Comparison of ENCODE assay signal across 10 cellular contexts in genomic region chr5:127934791-127935256, GRCh38.
A peak's percentile ranks its signal among the peaks of the same experiment; 100 is the strongest.
DNase-seq lines count a peak whose midpoint lies in the region; ATAC-seq and TF ChIP-seq lines count a peak whose summit lies in the region.
"Had no signal": no experiment of that assay in that cellular context is flagged by ENCODE, and none has a peak within 500 bp of the region (broad histone marks: within the 10 kb centered on the region; RNA-seq: fewer than 3 reads in every experiment).

No MANE protein-coding gene starts in this region.

- H2AFZ ChIP-seq in IMR-90 (replicated peaks; ENCODE audit: low read length, poor library complexity) = no peak overlapping the region

- H2BK5ac ChIP-seq in IMR-90 (ENCODE audit: low read depth, low read length, poor library complexity, severe bottlenecking) = no peak overlapping the region

- H3K9me1 ChIP-seq in IMR-90 (ENCODE audit: insufficient read depth, low read length) = no peaks in the 10 kb centered on the region

- H3K27ac ChIP-seq in IMR-90 (ENCODE audit: insufficient read depth, low read length) = no peak overlapping the region
- H3K27ac ChIP-seq in RWPE1 = no peak overlapping the region
- H3K27ac ChIP-seq in caudate nucleus (ENCODE audit: low read depth, low read length) = no peak overlapping the region
- H3K27ac ChIP-seq: BLaER1 treated with 17β-estradiol and CSF1 and Interleukin-3, amounts not matched to agents 10 nM and 100 nM had no signal

- H4K91ac ChIP-seq in IMR-90 (ENCODE audit: insufficient read depth, low read depth, low read length) = no peak overlapping the region

- H3K56ac ChIP-seq in IMR-90 (ENCODE audit: extremely low read depth, insufficient read depth, low read length) = no peak overlapping the region

- no peak for TF ChIP-seq POLR2A in IMR-90 (IDR thresholded peaks at IDR 0.05; ENCODE audit: low read depth, low read length)

- H2AK5ac ChIP-seq in IMR-90 (ENCODE audit: low read depth, low read length) = no peak overlapping the region

- H3K79me1 ChIP-seq in IMR-90 (ENCODE audit: low read depth in 1 of 2, low read length in 2 of 2) = no peaks in the 10 kb centered on the region

- no peak overlapping the region for H4K8ac ChIP-seq in IMR-90 (ENCODE audit: low read depth in 2 of 2, low read length in 2 of 2)

- H3K4me2 ChIP-seq in IMR-90 (ENCODE audit: low read depth, low read length) = no peak overlapping the region
- H3K4me2 ChIP-seq: BLaER1 treated with 17β-estradiol and CSF1 and Interleukin-3, amounts not matched to agents 10 nM and 100 nM had no signal

- no peak for TF ChIP-seq RAD21 in IMR-90 (IDR thresholded peaks at IDR 0.05; ENCODE audit: low read length)

- H3K23ac ChIP-seq in IMR-90 (ENCODE audit: low read depth, low read length) = no peak overlapping the region

- no peaks in the 10 kb centered on the region for H3K27me3 ChIP-seq in IMR-90 (ENCODE audit: control insufficient read depth, insufficient read depth, low read length)
- H3K27me3 ChIP-seq: BLaER1 treated with 17β-estradiol and CSF1 and Interleukin-3, amounts not matched to agents 10 nM and 100 nM had no signal

- intact Hi-C loops in IMR-90 (cut with micrococcal nuclease) = no loop called here

- no peak overlapping the region for H2AK9ac ChIP-seq in IMR-90 (replicated peaks; ENCODE audit: low read depth, low read length, poor library complexity)

- no peak overlapping the region for H3K4ac ChIP-seq in IMR-90 (ENCODE audit: low read depth, low read length)

- no peaks in the 10 kb centered on the region for H3K36me3 ChIP-seq in IMR-90 (ENCODE audit: control insufficient read depth, insufficient read depth, low read length)
- H3K36me3 ChIP-seq: BLaER1 treated with 17β-estradiol and CSF1 and Interleukin-3, amounts not matched to agents 10 nM and 100 nM had no signal

- in situ Hi-C loops in ACHN (cut with HindIII; ENCODE audit: low pct_ligation_motif_present, low pct_unique_long_range_greater_than_20kb, low sequenced_read_pairs) = no loop called here
- in situ Hi-C loops in IMR-90 (cut with MboI; ENCODE audit: low sequenced_read_pairs) = no loop called here

- no TSS peak for BruUV-seq in IMR-90 (replicated peaks; lab: Mats Ljungman, UMichigan)

- H2BK15ac ChIP-seq in IMR-90 (ENCODE audit: low read depth, low read length) = no peak overlapping the region

- H3K4me1 ChIP-seq in IMR-90 (ENCODE audit: control insufficient read depth, insufficient read depth, low read length) = peaks cover 2% of the 10 kb centered on the region; the same call in 1 of the 2 replicates
- H3K4me1 ChIP-seq: BLaER1 treated with 17β-estradiol and CSF1 and Interleukin-3, amounts not matched to agents 10 nM and 100 nM had no signal

- dilution Hi-C loops in IMR-90 (cut with HindIII; ENCODE audit: low sequenced_read_pairs, unreplicated experiment) = no loop called here

- no peaks in the 10 kb centered on the region for H4K20me1 ChIP-seq in IMR-90 (ENCODE audit: insufficient read depth, low read length)
- H4K20me1 ChIP-seq: BLaER1 treated with 17β-estradiol and CSF1 and Interleukin-3, amounts not matched to agents 10 nM and 100 nM had no signal

- no peak overlapping the region for H3K14ac ChIP-seq in IMR-90 (replicated peaks; ENCODE audit: low read depth, low read length)

- CTCF ChIA-PET in IMR-90 (lab: Yijun Ruan, JAX) = interaction anchor here (1.0 kb wide), 1 partner anchor 15 kb away, joined by 3 read pairs; no protein-coding TSS in a partner anchor
- CTCF ChIA-PET in RWPE1 (lab: Yijun Ruan, JAX) = no interaction called here

- no peak overlapping the region for H2BK120ac ChIP-seq in IMR-90 (ENCODE audit: low read depth, low read length)

- H3K9ac ChIP-seq in IMR-90 (ENCODE audit: low read depth, low read length) = no peak overlapping the region
- H3K9ac ChIP-seq: BLaER1 treated with 17β-estradiol and CSF1 and Interleukin-3, amounts not matched to agents 10 nM and 100 nM had no signal

- TF ChIP-seq CTCF in IMR-90 (conservative IDR thresholded peaks at IDR 0.05; ENCODE audit: low read depth, low read length) = peak; percentile 9; the same call in 1 of the 2 replicates
- no peak for TF ChIP-seq CTCF in RWPE1 (conservative IDR thresholded peaks at IDR 0.05; ENCODE audit: low read depth)

- ATAC-seq in IMR-90 (ENCODE audit: low read depth) = peak; percentile 79
- ATAC-seq in HG02678 (IDR thresholded peaks at IDR 0.05; ENCODE audit: unreplicated experiment) = no peak

- H4K5ac ChIP-seq in IMR-90 (ENCODE audit: low read depth, low read length) = no peak overlapping the region

- no peak overlapping the region for H2BK20ac ChIP-seq in IMR-90 (ENCODE audit: low read depth, low read length)

- DNase-seq in ACHN (peak; percentile 72), IMR-90 (peak; percentile 63), RWPE1 (ENCODE audit: low spot score) (peak; percentile 93), iPS DF 4.7 (ENCODE audit: extremely low read depth, low spot score) (peak; percentile 68), caudate nucleus (lab: John Stamatoyannopoulos, UW) (no peak), anterior cingulate cortex (lab: John Stamatoyannopoulos, UW) (no peak)
- DNase-seq in NK-92 treated with Interleukin-12 subunit alpha and Interleukin-12 subunit beta, amount 100 ng/mL, for 24 hours (lab: John Stamatoyannopoulos, UW) = no peak
- DNase-seq: activated naive CD4-positive, alpha-beta T cell treated with anti-CD3 and anti-CD28 coated beads, Interleukin-2, amount 10 ng/mL, durations not matched to agents 7 days and 5 days had no signal

- H3K4me3 ChIP-seq in IMR-90 (ENCODE audit: insufficient read depth, low read depth, low read length) = no peak overlapping the region
- H3K4me3 ChIP-seq: BLaER1 treated with 17β-estradiol and CSF1 and Interleukin-3, amounts not matched to agents 10 nM and 100 nM had no signal

- no peaks in the 10 kb centered on the region for H3K9me3 ChIP-seq in IMR-90 (ENCODE audit: control insufficient read depth, insufficient read depth, low read length)
- H3K9me3 ChIP-seq: BLaER1 treated with 17β-estradiol and CSF1 and Interleukin-3, amounts not matched to agents 10 nM and 100 nM had no signal

- POLR2A ChIA-PET in IMR-90 (lab: Charles Lee; ENCODE audit: unreplicated experiment) = no interaction called here
- POLR2A ChIA-PET in RWPE1 (lab: Yijun Ruan, JAX; ENCODE audit: low non-redundant PET) = no interaction called here

- H3K18ac ChIP-seq in IMR-90 (ENCODE audit: low read depth, low read length) = no peak overlapping the region

- no CpG with 5 or more reads among the region's 1 CpG for WGBS in IMR-90 (ENCODE audit: extremely low coverage in 2 of 2, insufficient read length in 1 of 2), 2 experiments

TF ChIP-seq in IMR-90, 13 proteins besides CTCF, POLR2A, EP300 and RAD21:
- TF ChIP-seq, protein P1, sequence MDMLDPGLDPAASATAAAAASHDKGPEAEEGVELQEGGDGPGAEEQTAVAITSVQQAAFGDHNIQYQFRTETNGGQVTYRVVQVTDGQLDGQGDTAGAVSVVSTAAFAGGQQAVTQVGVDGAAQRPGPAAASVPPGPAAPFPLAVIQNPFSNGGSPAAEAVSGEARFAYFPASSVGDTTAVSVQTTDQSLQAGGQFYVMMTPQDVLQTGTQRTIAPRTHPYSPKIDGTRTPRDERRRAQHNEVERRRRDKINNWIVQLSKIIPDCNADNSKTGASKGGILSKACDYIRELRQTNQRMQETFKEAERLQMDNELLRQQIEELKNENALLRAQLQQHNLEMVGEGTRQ (IDR thresholded peaks at IDR 0.05; ENCODE audit: low read depth, low read length) = no peak
- TF ChIP-seq CEBPB (IDR thresholded peaks at IDR 0.05; ENCODE audit: low read depth, low read length) = peak; percentile 11; the same call in 1 of the 2 replicates
- peak; percentile 42; the same call in 1 of the 2 replicates for TF ChIP-seq FOS (IDR thresholded peaks at IDR 0.05; ENCODE audit: low read depth, low read length)

Comparison
In these comparisons a context has a peak if more than half of its experiments do, and no peak if none do; other contexts are left out.
1. DNase-seq: peak in ACHN (single experiment), IMR-90 (single experiment), RWPE1 (single experiment) and iPS DF 4.7 (single experiment); none in caudate nucleus (0 of 61), NK-92 treated with Interleukin-12 subunit alpha and Interleukin-12 subunit beta, amount 100 ng/mL, for 24 hours (single experiment) and anterior cingulate cortex (0 of 58).